Comparison of ENCODE assay signal across 1 cellular context in the genomic region with DNA sequence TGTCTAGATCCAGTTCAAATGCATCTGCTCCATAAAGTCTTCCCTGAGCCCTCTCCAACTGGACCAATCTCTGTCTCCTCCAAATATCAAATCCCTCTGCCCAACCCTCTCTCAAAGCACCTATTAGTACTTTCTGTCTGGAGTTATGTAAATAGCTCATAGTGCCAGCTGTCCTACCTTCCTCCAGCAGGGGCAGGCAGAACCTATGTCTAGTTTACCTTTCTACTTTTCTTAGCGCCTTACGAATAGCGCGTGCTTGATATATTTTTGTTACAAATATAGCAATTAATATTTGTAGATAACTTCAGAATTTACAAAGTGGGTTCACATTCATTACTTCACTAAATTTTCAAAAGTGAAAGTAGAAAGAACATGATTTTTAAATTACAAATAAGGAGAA.
TF ChIP-seq lines count a peak whose summit lies in the region.

No MANE protein-coding gene starts in this region.

TF ChIP-seq in IMR-90, 13 proteins besides CTCF, POLR2A, EP300 and RAD21:
- TF ChIP-seq MAFK (IDR thresholded peaks at IDR 0.05; ENCODE audit: low read depth, low read length), result no peak
- no peak for TF ChIP-seq RFX5 (IDR thresholded peaks at IDR 0.05; ENCODE audit: low read depth, low read length)
- TF ChIP-seq BHLHE40 (IDR thresholded peaks at IDR 0.05; ENCODE audit: low read depth, low read length), result no peak
- TF ChIP-seq, protein P1, sequence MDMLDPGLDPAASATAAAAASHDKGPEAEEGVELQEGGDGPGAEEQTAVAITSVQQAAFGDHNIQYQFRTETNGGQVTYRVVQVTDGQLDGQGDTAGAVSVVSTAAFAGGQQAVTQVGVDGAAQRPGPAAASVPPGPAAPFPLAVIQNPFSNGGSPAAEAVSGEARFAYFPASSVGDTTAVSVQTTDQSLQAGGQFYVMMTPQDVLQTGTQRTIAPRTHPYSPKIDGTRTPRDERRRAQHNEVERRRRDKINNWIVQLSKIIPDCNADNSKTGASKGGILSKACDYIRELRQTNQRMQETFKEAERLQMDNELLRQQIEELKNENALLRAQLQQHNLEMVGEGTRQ (IDR thresholded peaks at IDR 0.05; ENCODE audit: low read depth, low read length), result no peak
- no peak for TF ChIP-seq CEBPB (IDR thresholded peaks at IDR 0.05; ENCODE audit: low read depth, low read length)
- TF ChIP-seq MXI1 (IDR thresholded peaks at IDR 0.05; ENCODE audit: borderline replicate concordance, low read depth, low read length), result no peak
- no peak for TF ChIP-seq MAZ (IDR thresholded peaks at IDR 0.05; ENCODE audit: borderline replicate concordance, low read depth, low read length)
- no peak for TF ChIP-seq SMC3 (IDR thresholded peaks at IDR 0.05; ENCODE audit: low read depth, low read length)
- no peak for TF ChIP-seq CHD1 (IDR thresholded peaks at IDR 0.05; ENCODE audit: low read depth, low read length)
- TF ChIP-seq FOS (IDR thresholded peaks at IDR 0.05; ENCODE audit: low read depth, low read length), result no peak
- no peak for TF ChIP-seq RCOR1 (IDR thresholded peaks at IDR 0.05; ENCODE audit: insufficient replicate concordance, low read length)
- TF ChIP-seq, protein P2, sequence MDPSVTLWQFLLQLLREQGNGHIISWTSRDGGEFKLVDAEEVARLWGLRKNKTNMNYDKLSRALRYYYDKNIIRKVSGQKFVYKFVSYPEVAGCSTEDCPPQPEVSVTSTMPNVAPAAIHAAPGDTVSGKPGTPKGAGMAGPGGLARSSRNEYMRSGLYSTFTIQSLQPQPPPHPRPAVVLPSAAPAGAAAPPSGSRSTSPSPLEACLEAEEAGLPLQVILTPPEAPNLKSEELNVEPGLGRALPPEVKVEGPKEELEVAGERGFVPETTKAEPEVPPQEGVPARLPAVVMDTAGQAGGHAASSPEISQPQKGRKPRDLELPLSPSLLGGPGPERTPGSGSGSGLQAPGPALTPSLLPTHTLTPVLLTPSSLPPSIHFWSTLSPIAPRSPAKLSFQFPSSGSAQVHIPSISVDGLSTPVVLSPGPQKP (IDR thresholded peaks at IDR 0.05; ENCODE audit: borderline replicate concordance, low read depth, low read length), result no peak
- TF ChIP-seq NFE2L2 (IDR thresholded peaks at IDR 0.05; ENCODE audit: low read depth, low read length), result no peak
